In the genomic region with DNA sequence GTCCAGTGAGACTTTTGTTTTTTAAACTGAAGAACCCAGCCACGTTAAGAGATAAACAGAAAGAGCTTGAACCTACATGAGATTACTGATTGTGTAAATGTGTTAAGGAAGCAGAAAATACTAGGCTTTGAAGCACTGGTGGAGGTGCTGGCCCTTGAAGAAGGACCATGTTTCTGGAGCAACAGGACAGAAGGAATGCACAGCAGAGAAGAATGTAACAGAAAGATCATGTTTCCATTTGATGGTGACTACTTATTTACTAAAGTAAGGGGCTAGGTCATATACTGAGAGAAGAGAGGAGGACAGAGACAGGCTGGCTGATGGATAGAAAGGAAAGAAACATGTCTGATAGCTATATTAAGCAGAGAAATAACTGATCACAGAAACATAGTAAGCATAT, we compare ENCODE assay signal across 26 cellular contexts.
"Had no signal": no experiment of that assay in that cellular context is flagged by ENCODE, and none has a peak within 500 bp of the region (broad histone marks: within the 10 kb centered on the region; RNA-seq: fewer than 3 reads in every experiment).

No MANE protein-coding gene starts in this region.

- H3K9me3 ChIP-seq: heart right ventricle, lower lobe of right lung, psoas muscle, sigmoid colon, thoracic aorta, tibial nerve, upper lobe of left lung had no signal

- H3K4me1 ChIP-seq: heart right ventricle, lower lobe of right lung, sigmoid colon, upper lobe of left lung had no signal

- H3K27ac Mint-ChIP-seq: naive thymus-derived CD8-positive, alpha-beta T cell; nephron progenitor cell; stimulated activated naive B cell treated with anti-CD40 and anti-IgM and Interleukin-4, amounts not matched to agents 10 μg/mL and 1 μg/mL and 100 μg/mL, for 72 hours; stimulated activated naive CD8-positive, alpha-beta T cell treated with anti-CD3 and anti-CD28 coated beads, Interleukin-15, Interleukin-2, amounts not matched to agents 100 ng/mL and 50 ng/mL, for 24 hours had no signal

- H3K9me3 Mint-ChIP-seq: naive thymus-derived CD8-positive, alpha-beta T cell; nephron progenitor cell; stimulated activated naive B cell treated with anti-CD40 and anti-IgM and Interleukin-4, amounts not matched to agents 10 μg/mL and 1 μg/mL and 100 μg/mL, for 72 hours; stimulated activated naive CD8-positive, alpha-beta T cell treated with anti-CD3 and anti-CD28 coated beads, Interleukin-15, Interleukin-2, amounts not matched to agents 100 ng/mL and 50 ng/mL, for 24 hours had no signal

- H3K4me3 Mint-ChIP-seq: naive thymus-derived CD8-positive, alpha-beta T cell; nephron progenitor cell; stimulated activated naive B cell treated with anti-CD40 and anti-IgM and Interleukin-4, amounts not matched to agents 10 μg/mL and 1 μg/mL and 100 μg/mL, for 72 hours; stimulated activated naive CD8-positive, alpha-beta T cell treated with anti-CD3 and anti-CD28 coated beads, Interleukin-15, Interleukin-2, amounts not matched to agents 100 ng/mL and 50 ng/mL, for 24 hours had no signal

- DNase-seq: dorsolateral prefrontal cortex; effector CD4-positive, alpha-beta T cell; foreskin melanocyte; glutamatergic neuron; heart right ventricle; hippocampal formation; islet precursor cell; kidney glomerular epithelial cell; left colon; left ventricle myocardium superior; lower lobe of right lung; naive thymus-derived CD8-positive, alpha-beta T cell; nephron progenitor cell; nucleus accumbens; posterior cingulate gyrus; psoas muscle; right cardiac atrium; sigmoid colon; small intestine; stimulated activated CD4-positive, alpha-beta T cell treated with anti-CD3 and anti-CD28 coated beads, Interleukin-15, amount 100 ng/mL, for 24 hours; stimulated activated CD4-positive, alpha-beta T cell treated with anti-CD3 and anti-CD28 coated beads, Interleukin-2, amount 100 ng/mL, for 48 hours; stimulated activated naive B cell treated with anti-CD40 and anti-IgM and Interleukin-4, amounts not matched to agents 10 μg/mL and 1 μg/mL and 100 μg/mL, for 72 hours; upper lobe of left lung had no signal

- H3K27me3 Mint-ChIP-seq: naive thymus-derived CD8-positive, alpha-beta T cell; stimulated activated naive B cell treated with anti-CD40 and anti-IgM and Interleukin-4, amounts not matched to agents 10 μg/mL and 1 μg/mL and 100 μg/mL, for 72 hours; stimulated activated naive CD8-positive, alpha-beta T cell treated with anti-CD3 and anti-CD28 coated beads, Interleukin-15, Interleukin-2, amounts not matched to agents 100 ng/mL and 50 ng/mL, for 24 hours had no signal

- H3K36me3 ChIP-seq: thoracic aorta had no signal

- H3K27ac ChIP-seq: heart right ventricle, lower lobe of right lung, psoas muscle, sigmoid colon, thoracic aorta, tibial nerve, upper lobe of left lung had no signal

- H3K4me1 Mint-ChIP-seq: nephron progenitor cell; stimulated activated naive B cell treated with anti-CD40 and anti-IgM and Interleukin-4, amounts not matched to agents 10 μg/mL and 1 μg/mL and 100 μg/mL, for 72 hours had no signal

- H3K27me3 ChIP-seq: dorsolateral prefrontal cortex, heart right ventricle, sigmoid colon, tibial nerve, upper lobe of left lung had no signal

- H3K4me3 ChIP-seq: heart right ventricle, lower lobe of right lung, psoas muscle, sigmoid colon, thoracic aorta, tibial nerve, upper lobe of left lung had no signal

- ATAC-seq: heart right ventricle; left colon; left ventricle myocardium superior; lower lobe of right lung; naive thymus-derived CD8-positive, alpha-beta T cell; psoas muscle; right cardiac atrium; stimulated activated naive B cell treated with anti-CD40 and anti-IgM and Interleukin-4, amounts not matched to agents 10 μg/mL and 1 μg/mL and 100 μg/mL, for 72 hours had no signal
